In the genomic region with DNA sequence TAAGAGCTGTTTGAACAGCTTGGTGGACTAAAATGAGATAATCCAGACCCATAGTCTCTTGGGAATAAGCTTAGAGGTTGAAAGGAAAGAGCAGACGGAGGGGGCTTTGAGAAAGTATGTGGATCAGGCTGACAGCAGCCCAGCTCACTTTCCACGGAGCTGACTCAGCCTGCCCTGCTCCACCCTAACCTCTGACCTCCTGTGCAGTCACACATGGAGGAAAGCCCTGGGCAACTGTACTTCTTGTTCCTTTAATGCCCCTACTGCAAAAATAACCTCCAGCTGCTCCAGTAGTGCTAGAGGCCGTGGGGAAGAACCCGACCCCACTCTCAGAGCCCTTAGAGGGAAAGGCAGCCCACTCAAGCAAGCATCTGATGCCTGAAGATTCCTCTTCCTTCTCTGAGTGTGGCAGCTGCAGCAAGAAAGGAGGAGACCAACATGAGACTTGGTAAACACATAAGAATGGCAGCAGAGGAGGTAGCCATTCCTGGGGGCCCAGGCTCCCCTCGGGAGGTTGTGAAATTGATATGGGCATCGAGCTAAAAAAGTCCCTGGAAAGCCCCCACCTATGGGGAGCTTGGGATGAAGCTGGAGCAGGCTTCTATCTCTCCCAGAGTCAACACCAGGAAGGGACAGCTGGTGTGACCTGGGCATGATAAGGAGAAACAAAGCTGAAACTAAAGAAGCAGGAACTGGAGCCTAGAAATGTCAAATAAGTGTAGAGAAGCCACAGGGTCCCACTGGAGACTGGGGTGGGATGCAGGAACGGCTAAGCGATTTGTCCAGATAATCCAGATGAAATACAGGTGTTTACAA, we compare ENCODE assay signal across 11 cellular contexts.
DNase-seq lines count a peak whose midpoint lies in the region; ATAC-seq and TF ChIP-seq lines count a peak whose summit lies in the region.
"Had no signal": no experiment of that assay in that cellular context is flagged by ENCODE, and none has a peak within 500 bp of the region (broad histone marks: within the 10 kb centered on the region; RNA-seq: fewer than 3 reads in every experiment).

No MANE protein-coding gene starts in this region.

- no peaks in the 10 kb centered on the region for H3K79me2 ChIP-seq in parathyroid adenoma

- H3K4me3 Mint-ChIP-seq in activated CD4-positive, alpha-beta T cell treated with anti-CD3 and anti-CD28 coated beads for 36 hours = no peak overlapping the region
- H3K4me3 Mint-ChIP-seq: activated naive CD4-positive, alpha-beta T cell treated with anti-CD3 and anti-CD28 coated beads, Interleukin-2, amount 50 U/mL, for 24 hours; T-helper 1 cell treated with Interleukin-12 subunit alpha and Interleukin-12 subunit beta and Interleukin-4 antibody, amounts not matched to agents 30 μg/mL and 1 μg/mL, for 36 hours had no signal

- peaks cover 58% of the 10 kb centered on the region for H3K4me1 ChIP-seq in parathyroid adenoma

- CTCF ChIA-PET in activated CD4-positive, alpha-beta T cell treated with anti-CD3 and anti-CD28 coated beads for 36 hours (lab: Charles Lee) = interaction anchor here (1.8 kb wide), 1 partner anchor 133 kb away, joined by 6 read pairs; no protein-coding TSS in a partner anchor

- no peaks in the 10 kb centered on the region for H3K36me3 ChIP-seq in parathyroid adenoma (ENCODE audit: control insufficient read depth, insufficient read depth, low read length)

- DNase-seq in Caki2 (ENCODE audit: low read depth) = peak; percentile 62
- peak; percentile 79 for DNase-seq in NCI-H524 treated with DMSO at 0.1 percent for 48 hours (lab: John Stamatoyannopoulos, UW)
- DNase-seq in activated CD4-positive, alpha-beta T cell treated with anti-CD3 and anti-CD28 coated beads for 36 hours = no peak
- no peak for DNase-seq in germinal center (ENCODE audit: low spot score)
- no peak for DNase-seq in RPMI8226
- DNase-seq: hypothalamus had no signal

- no peaks in the 10 kb centered on the region for H3K36me3 Mint-ChIP-seq in activated CD4-positive, alpha-beta T cell treated with anti-CD3 and anti-CD28 coated beads for 36 hours (ENCODE audit: low read depth)
- H3K36me3 Mint-ChIP-seq: activated naive CD4-positive, alpha-beta T cell treated with anti-CD3 and anti-CD28 coated beads, Interleukin-2, amount 50 U/mL, for 24 hours had no signal

- no peaks in the 10 kb centered on the region for H3K27me3 ChIP-seq in parathyroid adenoma (ENCODE audit: control insufficient read depth, insufficient read depth, low read length)

- no peak overlapping the region for H3K4me3 ChIP-seq in parathyroid adenoma (ENCODE audit: low read depth, low read length)

- in situ Hi-C loops in Caki2 (cut with HindIII; ENCODE audit: low pct_unique_long_range_greater_than_20kb, low sequenced_read_pairs) = no loop called here

- peaks cover 36% of the 10 kb centered on the region for H3K4me1 Mint-ChIP-seq in activated CD4-positive, alpha-beta T cell treated with anti-CD3 and anti-CD28 coated beads for 36 hours

- ATAC-seq in esophagus mucosa (peak; percentile 35), GM21619 (IDR thresholded peaks at IDR 0.05; ENCODE audit: unreplicated experiment) (no peak)
- ATAC-seq in activated CD4-positive, alpha-beta T cell treated with anti-CD3 and anti-CD28 coated beads for 36 hours = no peak

- no peak overlapping the region for H3K27ac Mint-ChIP-seq in activated CD4-positive, alpha-beta T cell treated with anti-CD3 and anti-CD28 coated beads for 36 hours
- H3K27ac Mint-ChIP-seq: activated naive CD4-positive, alpha-beta T cell treated with anti-CD3 and anti-CD28 coated beads, Interleukin-2, amount 50 U/mL, for 24 hours; T-helper 1 cell treated with Interleukin-12 subunit alpha and Interleukin-12 subunit beta and Interleukin-4 antibody, amounts not matched to agents 30 μg/mL and 1 μg/mL, for 36 hours had no signal

- TF ChIP-seq CTCF in parathyroid adenoma (IDR thresholded peaks at IDR 0.05) = no peak

- no peak overlapping the region for H3K9ac ChIP-seq in parathyroid adenoma

- H3K9me3 ChIP-seq in parathyroid adenoma (ENCODE audit: control insufficient read depth, low read length) = no peaks in the 10 kb centered on the region

- intact Hi-C loops in activated CD4-positive, alpha-beta T cell treated with anti-CD3 and anti-CD28 coated beads for 36 hours (cut with DNase I, micrococcal nuclease) = no loop called here

- H3K27ac ChIP-seq in parathyroid adenoma = peak overlapping the region; percentile 58

- H3K4me2 ChIP-seq in parathyroid adenoma (ENCODE audit: low read length) = no peak overlapping the region

- peak overlapping the region; percentile 72 for H2AFZ ChIP-seq in parathyroid adenoma

- POLR2A ChIA-PET in activated CD4-positive, alpha-beta T cell treated with anti-CD3 and anti-CD28 coated beads for 36 hours (lab: Charles Lee) = no interaction called here

- H3K27me3 Mint-ChIP-seq in activated CD4-positive, alpha-beta T cell treated with anti-CD3 and anti-CD28 coated beads for 36 hours = peaks cover 7% of the 10 kb centered on the region
- H3K27me3 Mint-ChIP-seq: activated naive CD4-positive, alpha-beta T cell treated with anti-CD3 and anti-CD28 coated beads, Interleukin-2, amount 50 U/mL, for 24 hours had no signal

- H3K9me3 Mint-ChIP-seq in activated CD4-positive, alpha-beta T cell treated with anti-CD3 and anti-CD28 coated beads for 36 hours (ENCODE audit: low read depth) = no peaks in the 10 kb centered on the region
- H3K9me3 Mint-ChIP-seq: activated naive CD4-positive, alpha-beta T cell treated with anti-CD3 and anti-CD28 coated beads, Interleukin-2, amount 50 U/mL, for 24 hours; T-helper 1 cell treated with Interleukin-12 subunit alpha and Interleukin-12 subunit beta and Interleukin-4 antibody, amounts not matched to agents 30 μg/mL and 1 μg/mL, for 36 hours had no signal

Comparison
In these comparisons a context has a peak if more than half of its experiments do, and no peak if none do; other contexts are left out.
1. DNase-seq: peak in Caki2 (single experiment) and NCI-H524 treated with DMSO at 0.1 percent for 48 hours (single experiment); none in activated CD4-positive, alpha-beta T cell treated with anti-CD3 and anti-CD28 coated beads for 36 hours (single experiment), germinal center (single experiment) and RPMI8226 (single experiment).